ENCODE assay signal across 9 cellular contexts in the genomic region with DNA sequence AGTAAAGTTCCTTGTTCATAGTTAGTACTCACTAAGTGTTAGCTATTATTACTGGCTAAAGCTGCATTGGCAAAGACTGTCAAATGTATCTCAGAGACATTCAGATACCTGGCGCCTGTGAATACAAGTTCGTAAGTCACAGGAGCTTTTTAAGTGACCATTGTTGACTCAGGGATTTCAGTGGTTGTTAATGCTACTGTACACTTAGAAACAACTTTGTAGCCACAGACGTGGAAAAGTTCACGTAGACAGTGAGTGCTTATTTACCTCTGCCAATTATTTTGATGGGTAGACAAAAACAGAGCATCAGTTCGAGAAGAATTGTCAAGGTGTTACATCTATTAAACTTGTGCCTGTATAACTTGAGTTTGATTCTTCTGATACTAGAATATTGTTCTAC.
"Had no signal": no experiment of that assay in that cellular context is flagged by ENCODE, and none has a peak within 500 bp of the region (broad histone marks: within the 10 kb centered on the region; RNA-seq: fewer than 3 reads in every experiment).

No MANE protein-coding gene starts in this region.

- H3K4me3 Mint-ChIP-seq: H9 had no signal

- H3K4me3 ChIP-seq: GM23248, K562 had no signal

- H3K27ac Mint-ChIP-seq: H9 had no signal

- DNase-seq: GM23248, H9, HCEC 1CT, IMR-90, KG1 had no signal

- H3K27ac ChIP-seq: GM23248 had no signal

- H3K4me1 Mint-ChIP-seq: H9 had no signal

- FAIRE-seq: H1, H54, HTR-8/SVneo, K562 had no signal

- H3K9me3 Mint-ChIP-seq: H9 had no signal

- H2AFZ ChIP-seq: GM23248 had no signal

- ATAC-seq: K562 had no signal
